Comparison of ENCODE assay signal across 20 cellular contexts in genomic region chr6:20159781-20160540, GRCh38. TPM values are rescaled to one million over a fixed set of nuclear protein-coding genes. Genes with fewer than 3 reads are reported as not detected.
DNase-seq lines count a peak whose midpoint lies in the region; FAIRE-seq and TF ChIP-seq lines count a peak whose summit lies in the region.
"Had no signal": no experiment of that assay in that cellular context is flagged by ENCODE, and none has a peak within 500 bp of the region (broad histone marks: within the 10 kb centered on the region; RNA-seq: fewer than 3 reads in every experiment).

No MANE protein-coding gene starts in this region.

- no peak overlapping the region for H4K8ac ChIP-seq in H1 (ENCODE audit: extremely low read depth, insufficient read depth, low read length)
- H4K8ac ChIP-seq in mesenchymal stem cell (ENCODE audit: low read length), result no peak overlapping the region

- H3K36me3 ChIP-seq in H1 (ENCODE audit: control insufficient read depth in 2 of 4, insufficient read depth in 4 of 4, low read length in 3 of 4), result no peaks in the 10 kb centered on the region
- H3K36me3 ChIP-seq in mesenchymal stem cell (ENCODE audit: control insufficient read depth in 1 of 2, insufficient read depth in 2 of 2, low read depth in 1 of 2, low read length in 2 of 2), result no peaks in the 10 kb centered on the region
- H3K36me3 ChIP-seq in transverse colon, result no peaks in the 10 kb centered on the region
- H3K36me3 ChIP-seq in Peyer's patch, result no peaks in the 10 kb centered on the region
- H3K36me3 ChIP-seq: right lobe of liver had no signal

- H3K27ac ChIP-seq in H1 (ENCODE audit: low read depth, low read length) (0 out of 2 replicates have a peak overlapping the region, but pooled peaks have one; percentile 11), mesenchymal stem cell (ENCODE audit: low read length, poor library complexity, severe bottlenecking) (no peak overlapping the region), transverse colon (peak overlapping the region in 3 of 4 donors; percentile 15 to 39 (median 18)), Peyer's patch (no peak overlapping the region)
- H3K27ac ChIP-seq: foreskin keratinocyte, right lobe of liver, RWPE1 had no signal

- H3K9ac ChIP-seq in H1 (replicated peaks in 1 of 4; ENCODE audit: extremely low read depth in 1 of 4, low read depth in 3 of 4, low read length in 3 of 4) (no peak overlapping the region), mesenchymal stem cell (ENCODE audit: low read length) (no peak overlapping the region)

- no peak overlapping the region for H3K4ac ChIP-seq in H1 (replicated peaks; ENCODE audit: insufficient read length, low read depth, low read length)
- H3K4ac ChIP-seq in mesenchymal stem cell (ENCODE audit: low read depth in 1 of 2, low read length in 2 of 2), result no peak overlapping the region

- peak overlapping the region; percentile 56 for H3K27ac Mint-ChIP-seq in HFFc6
- H3K27ac Mint-ChIP-seq: activated B cell treated with CpG ODN at 0.5 μM for 24 hours; activated CD8-positive, alpha-beta memory T cell treated with anti-CD3 and anti-CD28 coated beads, Interleukin-2, amount 10 ng/mL, durations not matched to agents 7 days and 5 days; memory B cell had no signal

- TF ChIP-seq CTCF in HFFc6 (IDR thresholded peaks at IDR 0.05) (no peak), H1 (IDR thresholded peaks at IDR 0.05; ENCODE audit: control extremely low read depth in 1 of 3, insufficient read depth in 1 of 3, low read depth in 1 of 3, low read length in 3 of 3) (no peak), transverse colon (IDR thresholded peaks at IDR 0.05) (no peak), Peyer's patch (IDR thresholded peaks at IDR 0.05) (no peak)

- DNase-seq in HFFc6 (peak; percentile 42), H1 (ENCODE audit: low read depth in 1 of 2, low spot score in 2 of 2) (no peak), mesenchymal stem cell (peak; percentile 2), transverse colon (no peak), Peyer's patch (no peak), NCI-H2196 (lab: John Stamatoyannopoulos, UW; ENCODE audit: unreplicated experiment) (no peak), ureter (ENCODE audit: low spot score) (no peak)
- DNase-seq: activated B cell treated with CpG ODN at 0.5 μM for 24 hours; activated CD8-positive, alpha-beta memory T cell treated with anti-CD3 and anti-CD28 coated beads, Interleukin-2, amount 10 ng/mL, durations not matched to agents 7 days and 5 days; activated naive CD4-positive, alpha-beta T cell treated with anti-CD3 and anti-CD28 coated beads, Interleukin-2, amount 50 U/mL, for 16 hours; CD4-positive, alpha-beta memory T cell; effector memory CD4-positive, alpha-beta T cell; foreskin keratinocyte; NCI-H1092 treated with DMSO at 0.1 percent for 48 hours; NCI-H2171 treated with DMSO at 0.1 percent for 48 hours; right lobe of liver; stimulated activated CD4-positive, alpha-beta T cell treated with anti-CD3 and anti-CD28 coated beads, Interleukin-4, amount 100 ng/mL, for 24 hours had no signal

- peaks cover 20% of the 10 kb centered on the region for H3K4me1 Mint-ChIP-seq in HFFc6 (ENCODE audit: low read depth)
- H3K4me1 Mint-ChIP-seq: activated B cell treated with CpG ODN at 0.5 μM for 24 hours; activated CD8-positive, alpha-beta memory T cell treated with anti-CD3 and anti-CD28 coated beads, Interleukin-2, amount 10 ng/mL, durations not matched to agents 7 days and 5 days; memory B cell had no signal

- H2AFZ ChIP-seq in H1 (ENCODE audit: low read length) (no peak overlapping the region), mesenchymal stem cell (ENCODE audit: low read depth, low read length) (no peak overlapping the region)

- H3K27me3 Mint-ChIP-seq in HFFc6 (ENCODE audit: insufficient read depth), result no peaks in the 10 kb centered on the region
- H3K27me3 Mint-ChIP-seq: activated B cell treated with CpG ODN at 0.5 μM for 24 hours; activated CD8-positive, alpha-beta memory T cell treated with anti-CD3 and anti-CD28 coated beads, Interleukin-2, amount 10 ng/mL, durations not matched to agents 7 days and 5 days; CD4-positive, alpha-beta memory T cell; memory B cell had no signal

- H3K9me3 Mint-ChIP-seq in HFFc6, result no peaks in the 10 kb centered on the region
- H3K9me3 Mint-ChIP-seq: CD4-positive, alpha-beta memory T cell; memory B cell had no signal

- TF ChIP-seq EP300 in H1 (IDR thresholded peaks at IDR 0.05; ENCODE audit: borderline replicate concordance in 1 of 2, low read depth in 2 of 2, low read length in 2 of 2) (no peak), transverse colon (IDR thresholded peaks at IDR 0.05; ENCODE audit: low read depth) (no peak)

- H3K4me2 ChIP-seq in H1 (ENCODE audit: insufficient read depth in 1 of 2, low read depth in 2 of 2, low read length in 2 of 2) (no peak overlapping the region), mesenchymal stem cell (ENCODE audit: low read length, poor library complexity, severe bottlenecking) (no peak overlapping the region)

- TF ChIP-seq POLR2A in H1 (IDR thresholded peaks at IDR 0.05; ENCODE audit: control extremely low read depth in 1 of 2, low read depth in 2 of 2, low read length in 2 of 2) (no peak), transverse colon (IDR thresholded peaks at IDR 0.05) (no peak), Peyer's patch (IDR thresholded peaks at IDR 0.05) (no peak)

- no peak overlapping the region for H4K5ac ChIP-seq in H1 (ENCODE audit: insufficient read length, low read depth, low read length)

- H2BK12ac ChIP-seq in H1 (ENCODE audit: low read depth, low read length) (no peak overlapping the region), mesenchymal stem cell (ENCODE audit: low read length in 2 of 2) (no peak overlapping the region)

- no peak for TF ChIP-seq RAD21 in H1 (IDR thresholded peaks at IDR 0.05 in 1 of 2, conservative IDR thresholded peaks at IDR 0.05 in 1 of 2; ENCODE audit: low read depth in 2 of 2, low read length in 2 of 2)

- 87% methylated on average over 5 of the region's 5 CpGs; no CpG with 5 or more reads in 1 of the 2 experiments for WGBS in H1 (ENCODE audit: extremely low coverage in 1 of 2, insufficient coverage in 1 of 2, insufficient read length in 1 of 2, insufficient replicate concordance in 2 of 2, low coverage in 1 of 2, low lambda C conversion rate in 2 of 2, missing lambda C conversion rate in 1 of 2), 2 experiments
- WGBS in mesenchymal stem cell, result 80% methylated on average over 5 of the region's 5 CpGs
- 52 to 76% methylated on average over 5 of the region's 5 CpGs for WGBS in transverse colon (ENCODE audit: low coverage in 1 of 2), 2 donors

- no peak overlapping the region for H3K14ac ChIP-seq in H1 (ENCODE audit: insufficient read length)
- no peak overlapping the region for H3K14ac ChIP-seq in mesenchymal stem cell (ENCODE audit: low read length in 2 of 2)

- in situ Hi-C loops in transverse colon (cut with MboI; ENCODE audit: low pct_ligation_motif_present in 1 of 4, low pct_unique_long_range_greater_than_20kb in 1 of 4, low sequenced_read_pairs in 3 of 4), result no loop called here

- H3K79me1 ChIP-seq in H1 (ENCODE audit: low read depth, low read length) (no peaks in the 10 kb centered on the region; the same call in 1 of the 2 replicates), mesenchymal stem cell (replicated peaks; ENCODE audit: low read length, poor library complexity, severe bottlenecking) (peaks cover 6% of the 10 kb centered on the region)

- peaks cover 0 to 8% of the 10 kb centered on the region in 2 experiments; a peak in 2 of 4 replicates for H3K79me2 ChIP-seq in H1 (ENCODE audit: control insufficient read depth in 1 of 2, insufficient read depth in 2 of 2, low read length in 2 of 2)

- H2BK20ac ChIP-seq in H1 (ENCODE audit: low read length), result no peak overlapping the region

- H2BK5ac ChIP-seq in H1 (ENCODE audit: low read depth, low read length) (no peak overlapping the region), mesenchymal stem cell (ENCODE audit: low read depth, low read length, poor library complexity, severe bottlenecking) (no peak overlapping the region)

- no peaks in the 10 kb centered on the region for H4K20me1 ChIP-seq in H1 (replicated peaks in 1 of 2; ENCODE audit: control insufficient read depth in 1 of 2, insufficient read depth in 2 of 2, low read length in 2 of 2)

- no peaks in the 10 kb centered on the region for H3K27me3 ChIP-seq in H1 (replicated peaks in 1 of 4; ENCODE audit: control insufficient read depth in 3 of 4, extremely low read depth in 1 of 4, insufficient read depth in 3 of 4, low read length in 3 of 4)
- no peaks in the 10 kb centered on the region for H3K27me3 ChIP-seq in mesenchymal stem cell (ENCODE audit: control insufficient read depth in 1 of 2, insufficient read depth in 1 of 2, low read length in 2 of 2)
- no peaks in the 10 kb centered on the region for H3K27me3 ChIP-seq in transverse colon
- no peaks in the 10 kb centered on the region for H3K27me3 ChIP-seq in Peyer's patch
- H3K27me3 ChIP-seq: foreskin keratinocyte, right lobe of liver had no signal

- POLR2A ChIA-PET in H1 (lab: Charles Lee; ENCODE audit: partially characterized antibody), result no interaction called here

- CTCF ChIA-PET in H1 (lab: Charles Lee; ENCODE audit: partially characterized antibody), result no interaction called here

- H2AK5ac ChIP-seq in H1 (ENCODE audit: low read depth, low read length) (no peak overlapping the region), mesenchymal stem cell (ENCODE audit: low read length, severe bottlenecking) (no peak overlapping the region)

- H3K4me1 ChIP-seq in H1 (replicated peaks in 1 of 4; ENCODE audit: control insufficient read depth in 3 of 4, insufficient read depth in 4 of 4, low read length in 3 of 4) (peaks cover 0 to 12% (median 2%) of the 10 kb centered on the region in 4 experiments; a peak in 2 of 7 replicates), mesenchymal stem cell (ENCODE audit: control insufficient read depth, insufficient read depth, low read depth, low read length) (no peaks in the 10 kb centered on the region), transverse colon (peaks cover 0 to 26% (median 7%) of the 10 kb centered on the region in 4 donors), Peyer's patch (peaks cover 0 to 2% (median 0%) of the 10 kb centered on the region in 4 donors)
- H3K4me1 ChIP-seq: foreskin keratinocyte, right lobe of liver had no signal

- H4K91ac ChIP-seq in H1 (replicated peaks; ENCODE audit: insufficient read length, low read length) (no peak overlapping the region), mesenchymal stem cell (ENCODE audit: low read length) (no peak overlapping the region)

- H3K4me3 ChIP-seq in H1 (ENCODE audit: extremely low read depth in 1 of 4, insufficient read depth in 2 of 4, low read depth in 3 of 4, low read length in 4 of 4) (no peak overlapping the region), mesenchymal stem cell (ENCODE audit: insufficient read depth in 1 of 2, low read depth in 1 of 2, low read length in 2 of 2) (no peak overlapping the region), transverse colon (no peak overlapping the region), Peyer's patch (no peak overlapping the region)
- H3K4me3 ChIP-seq: GM12878, right lobe of liver had no signal

- H3K23ac ChIP-seq in H1 (ENCODE audit: insufficient read length) (no peak overlapping the region), mesenchymal stem cell (ENCODE audit: low read length in 2 of 2) (no peak overlapping the region)

- no peaks in the 10 kb centered on the region for H3K23me2 ChIP-seq in H1 (ENCODE audit: low read depth, low read length)

- H3K9me3 ChIP-seq in H1 (ENCODE audit: insufficient read depth in 2 of 2, low read depth in 1 of 2, low read length in 1 of 2) (no peaks in the 10 kb centered on the region), mesenchymal stem cell (ENCODE audit: control insufficient read depth, low read length) (no peaks in the 10 kb centered on the region), transverse colon (no peaks in the 10 kb centered on the region), Peyer's patch (no peaks in the 10 kb centered on the region)
- H3K9me3 ChIP-seq: right lobe of liver had no signal

- H3K18ac ChIP-seq in H1 (ENCODE audit: extremely low read depth, low read length), result 0 out of 2 replicates have a peak overlapping the region, but pooled peaks have one; percentile 19
- no peak overlapping the region for H3K18ac ChIP-seq in mesenchymal stem cell (ENCODE audit: low read depth in 1 of 2, low read length in 2 of 2)

- FAIRE-seq in H1 (lab: Jason Lieb, UNC), result peak; percentile 19
- FAIRE-seq: GM12878 had no signal

- no peak overlapping the region for H3K56ac ChIP-seq in H1 (replicated peaks; ENCODE audit: insufficient read length, low read depth, low read length)

- peak overlapping the region; percentile 7 for H3K4me3 Mint-ChIP-seq in HFFc6
- H3K4me3 Mint-ChIP-seq: activated B cell treated with CpG ODN at 0.5 μM for 24 hours; activated CD8-positive, alpha-beta memory T cell treated with anti-CD3 and anti-CD28 coated beads, Interleukin-2, amount 10 ng/mL, durations not matched to agents 7 days and 5 days; CD4-positive, alpha-beta memory T cell; memory B cell had no signal

- H2BK120ac ChIP-seq in H1 (replicated peaks; ENCODE audit: low read depth, low read length) (no peak overlapping the region), mesenchymal stem cell (ENCODE audit: low read depth, low read length) (no peak overlapping the region)

- intact Hi-C loops in transverse colon (cut with DNase I; ENCODE audit: low total_unique reads), result no loop called here

- no peaks in the 10 kb centered on the region for H3K36me3 Mint-ChIP-seq in HFFc6 (ENCODE audit: low read depth)
- H3K36me3 Mint-ChIP-seq: memory B cell had no signal

- H2BK15ac ChIP-seq in H1 (ENCODE audit: low read length), result no peak overlapping the region
- no peak overlapping the region for H2BK15ac ChIP-seq in mesenchymal stem cell (ENCODE audit: low read depth, poor library complexity, severe bottlenecking)

RNA-seq across cellular contexts. Expression of gene MBOAT1, which starts 52.3 kb away (rescaled TPM):
- total RNA-seq in HFFc6 (2021; fragmentation: NEBNext Ultra II Directional; extraction: Animal tissue kit (Norgen Biotek cat#: 25700)), result 1 to 10 TPM; 5.4 to 7.7 (median 6.1) TPM
- 19.5 and 19.6 TPM in 2 replicates for total RNA-seq in H1 (2021; fragmentation: NEBNext Ultra II Directional; extraction: Animal tissue kit (Norgen Biotek cat#: 25700))
- 4.9 and 5.2 TPM in 2 replicates for polyA plus RNA-seq in H1 (2011; rRNA removed)
- polyA plus RNA-seq in H1 (2011; cell fraction: cytosol; rRNA removed), result 5.6 TPM
- 7.0 TPM for polyA plus RNA-seq in H1 (2011; cell fraction: nucleus; rRNA removed)
- polyA plus RNA-seq in H1 (2012, experiment 1 of 2), result 8.4 to 10.4 TPM (median 9.2 TPM) in 4 replicates
- polyA plus RNA-seq in H1 (2012, experiment 2 of 2), result 1.5 TPM
- polyA plus RNA-seq in H1 (2013, experiment 1 of 2), result 16.8 TPM
- 18.6 TPM for polyA plus RNA-seq in H1 (2013, experiment 2 of 2)
- polyA minus RNA-seq in H1 (2011; rRNA and poly(A)+ RNA removed), result 21.6 and 25.8 TPM in 2 replicates
- polyA minus RNA-seq in H1 (2011; cell fraction: cytosol; rRNA and poly(A)+ RNA removed), result 13.2 TPM
- polyA minus RNA-seq in H1 (2011; cell fraction: nucleus; rRNA and poly(A)+ RNA removed), result 11.7 TPM
- 2.7 TPM for polyA plus RNA-seq in mesenchymal stem cell (2013, experiment 1 of 2)
- polyA plus RNA-seq in mesenchymal stem cell (2013, experiment 2 of 2), result 2.9 TPM
- 10 to 100 TPM; 10.3 to 85.3 (median 66.5) TPM for total RNA-seq in transverse colon
- 10 to 100 TPM; 17.3 to 57.0 (median 45.2) TPM for total RNA-seq in Peyer's patch
- 25.0 TPM for total RNA-seq in ureter

Comparison
In these comparisons a context has a peak if more than half of its experiments do, and no peak if none do; other contexts are left out.
1. DNase-seq: peak in HFFc6 (single experiment) and mesenchymal stem cell (single experiment); none in H1 (0 of 2), transverse colon (single experiment), Peyer's patch (0 of 3), NCI-H2196 (single experiment) and ureter (single experiment).
2. H3K27ac ChIP-seq: peak in H1 (single experiment) and transverse colon (3 of 4); none in mesenchymal stem cell (single experiment) and Peyer's patch (0 of 4).